In genomic region chr9:19102631-19103345, GRCh38 we compare ENCODE assay signal across 1 cellular context.
TF ChIP-seq lines count a peak whose summit lies in the region.

TSS of gene HAUS6 (minus strand) at chr9:19102904. CDS start at chr9:19102651, 253 bp downstream.

TF ChIP-seq in HepG2, 621 proteins besides CTCF, POLR2A, EP300 and RAD21 (continued from another document and continues in another):
- TF ChIP-seq ZXDC (CRISPR knock-in tag; IDR thresholded peaks at IDR 0.05) = no peak
- TF ChIP-seq GATAD1 (CRISPR knock-in tag; IDR thresholded peaks at IDR 0.05) = peak; percentile 96
- no peak for TF ChIP-seq PLRG1 (conservative IDR thresholded peaks at IDR 0.05)
- TF ChIP-seq ZNF337 (CRISPR knock-in tag; IDR thresholded peaks at IDR 0.05; ENCODE audit: borderline replicate concordance, low read depth) = no peak; the same call in 1 of the 2 replicates
- peak; percentile 48; the same call in 1 of the 2 replicates for TF ChIP-seq MXD3 (CRISPR knock-in tag; IDR thresholded peaks at IDR 0.05)
- TF ChIP-seq CEBPB (IDR thresholded peaks at IDR 0.05; ENCODE audit: borderline replicate concordance, low read depth, low read length) = peak; percentile 85
- 0 out of 2 replicates have a peak, but pooled peaks have one; percentile 23 for TF ChIP-seq FOXC1 (CRISPR knock-in tag; IDR thresholded peaks at IDR 0.05; ENCODE audit: borderline replicate concordance)
- no peak; the same call in 1 of the 2 replicates for TF ChIP-seq E2F2 (CRISPR knock-in tag; IDR thresholded peaks at IDR 0.05; ENCODE audit: borderline replicate concordance)
- TF ChIP-seq ZNF781 (CRISPR knock-in tag; IDR thresholded peaks at IDR 0.05; ENCODE audit: borderline replicate concordance, not compliant biosample characterization) = peak; percentile 59
- TF ChIP-seq ZNF558 (CRISPR knock-in tag; IDR thresholded peaks at IDR 0.05; ENCODE audit: borderline replicate concordance) = no peak
- no peak for TF ChIP-seq ATF3 (CRISPR knock-in tag; IDR thresholded peaks at IDR 0.05)
- TF ChIP-seq ZFP36L2 (CRISPR knock-in tag; IDR thresholded peaks at IDR 0.05) = no peak
- no peak for TF ChIP-seq ZBTB44 (CRISPR knock-in tag; IDR thresholded peaks at IDR 0.05)
- TF ChIP-seq ZNF792 (CRISPR knock-in tag; IDR thresholded peaks at IDR 0.05) = 0 out of 2 replicates have a peak, but pooled peaks have one; percentile 47
- no peak for TF ChIP-seq CCAR2 (optimal IDR thresholded peaks at IDR 0.05; ENCODE audit: low read depth, low read length)
- no peak for TF ChIP-seq TRIM22 (IDR thresholded peaks at IDR 0.05)
- TF ChIP-seq AKAP8 (CRISPR knock-in tag; IDR thresholded peaks at IDR 0.05) = no peak
- peak; percentile 25; the same call in 1 of the 2 replicates for TF ChIP-seq MEIS2 (CRISPR knock-in tag; IDR thresholded peaks at IDR 0.05)
- TF ChIP-seq ZNF547 (CRISPR knock-in tag; IDR thresholded peaks at IDR 0.05) = 0 out of 2 replicates have a peak, but pooled peaks have one; percentile 64
- TF ChIP-seq ZNF616 (CRISPR knock-in tag; IDR thresholded peaks at IDR 0.05; ENCODE audit: low read depth) = no peak
- peak; percentile 57 for TF ChIP-seq GATAD2A (CRISPR knock-in tag; IDR thresholded peaks at IDR 0.05)
- TF ChIP-seq LBX2 (CRISPR knock-in tag; IDR thresholded peaks at IDR 0.05; ENCODE audit: borderline replicate concordance) = peak; percentile 32; the same call in 1 of the 2 replicates
- TF ChIP-seq SRF (IDR thresholded peaks at IDR 0.05; ENCODE audit: low read depth, low read length) = peak; percentile 55; the same call in 1 of the 2 replicates
- peak; percentile 57 for TF ChIP-seq ZNF350 (CRISPR knock-in tag; IDR thresholded peaks at IDR 0.05; ENCODE audit: borderline replicate concordance, low read depth)
- TF ChIP-seq ZMYM3 (CRISPR knock-in tag; IDR thresholded peaks at IDR 0.05) = no peak; the same call in 1 of the 2 replicates
- 0 out of 2 replicates have a peak, but pooled peaks have one; percentile 30 for TF ChIP-seq PRDM10 (CRISPR knock-in tag; IDR thresholded peaks at IDR 0.05; ENCODE audit: low read depth)
- TF ChIP-seq NFKBIZ (CRISPR knock-in tag; IDR thresholded peaks at IDR 0.05) = no peak
- no peak for TF ChIP-seq KLF15 (CRISPR knock-in tag; IDR thresholded peaks at IDR 0.05; ENCODE audit: borderline replicate concordance)
- TF ChIP-seq ZNF703 (CRISPR knock-in tag; IDR thresholded peaks at IDR 0.05; ENCODE audit: borderline replicate concordance) = no peak
- TF ChIP-seq STAG1 (CRISPR knock-in tag; IDR thresholded peaks at IDR 0.05) = peak; percentile 21; the same call in 1 of the 2 replicates
- TF ChIP-seq ZKSCAN5 (CRISPR knock-in tag; IDR thresholded peaks at IDR 0.05) = no peak
- TF ChIP-seq ZNF253 (CRISPR knock-in tag; IDR thresholded peaks at IDR 0.05; ENCODE audit: borderline replicate concordance) = no peak
- TF ChIP-seq TRAFD1 (CRISPR knock-in tag; IDR thresholded peaks at IDR 0.05; ENCODE audit: borderline replicate concordance) = no peak
- no peak for TF ChIP-seq ISX (CRISPR knock-in tag; conservative IDR thresholded peaks at IDR 0.05)
- 0 out of 2 replicates have a peak, but pooled peaks have one; percentile 56 for TF ChIP-seq CREB3 (CRISPR knock-in tag; IDR thresholded peaks at IDR 0.05)
- TF ChIP-seq GLI4 (CRISPR knock-in tag; IDR thresholded peaks at IDR 0.05; ENCODE audit: borderline replicate concordance) = peak; percentile 52; the same call in 1 of the 2 replicates
- peak; percentile 33 for TF ChIP-seq BCL6 (CRISPR knock-in tag; IDR thresholded peaks at IDR 0.05)
- TF ChIP-seq HNF4A (CRISPR knock-in tag; IDR thresholded peaks at IDR 0.05) = no peak
- TF ChIP-seq ZMYM4 (CRISPR knock-in tag; IDR thresholded peaks at IDR 0.05) = peak; percentile 73
- no peak for TF ChIP-seq ETV6 (CRISPR knock-in tag; conservative IDR thresholded peaks at IDR 0.05)
- TF ChIP-seq NONO (IDR thresholded peaks at IDR 0.05) = no peak
- TF ChIP-seq NONO (CRISPR knock-in tag; conservative IDR thresholded peaks at IDR 0.05) = peak; percentile 70; the same call in 1 of the 2 replicates
- TF ChIP-seq ZSCAN25 (CRISPR knock-in tag; IDR thresholded peaks at IDR 0.05) = 0 out of 2 replicates have a peak, but pooled peaks have one; percentile 47
- TF ChIP-seq ARID5B (CRISPR knock-in tag; IDR thresholded peaks at IDR 0.05) = peak; percentile 49
- no peak for TF ChIP-seq ZNF562 (CRISPR knock-in tag; IDR thresholded peaks at IDR 0.05; ENCODE audit: borderline replicate concordance)
- TF ChIP-seq PHF20 (CRISPR knock-in tag; IDR thresholded peaks at IDR 0.05) = peak; percentile 88
